ENCODE assay signal across 9 cellular contexts in the genomic region with DNA sequence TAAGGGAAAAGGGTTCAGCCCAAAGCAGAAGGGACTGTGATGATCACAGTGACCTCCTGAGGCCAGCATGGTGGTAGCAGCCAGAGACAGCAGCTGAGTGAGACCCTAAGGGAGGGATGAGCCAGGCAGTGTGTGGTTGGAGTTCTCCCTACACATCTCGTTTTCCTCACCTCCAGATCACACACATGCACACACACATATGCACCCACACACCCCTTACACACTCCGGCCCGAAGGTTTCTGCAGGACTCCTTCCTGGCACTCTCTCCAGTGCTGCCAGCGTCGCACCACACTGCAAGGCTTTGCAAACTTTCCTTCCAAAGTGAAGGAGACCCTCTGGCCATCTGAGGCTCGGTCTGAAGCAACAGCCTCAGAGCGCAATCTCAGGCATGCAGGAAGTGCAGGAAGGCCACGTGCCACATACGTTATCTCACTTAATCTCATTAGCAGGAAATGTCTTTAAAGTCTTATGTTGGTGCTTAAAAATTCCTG. TPM values are rescaled to one million over a fixed set of nuclear protein-coding genes. Genes with fewer than 3 reads are reported as not detected.
A peak's percentile ranks its signal among the peaks of the same experiment; 100 is the strongest.
DNase-seq lines count a peak whose midpoint lies in the region; ATAC-seq and TF ChIP-seq lines count a peak whose summit lies in the region.
"Had no signal": no experiment of that assay in that cellular context is flagged by ENCODE, and none has a peak within 500 bp of the region (broad histone marks: within the 10 kb centered on the region; RNA-seq: fewer than 3 reads in every experiment).

No MANE protein-coding gene starts in this region.

- dilution Hi-C loops in IMR-90 (cut with HindIII; ENCODE audit: low sequenced_read_pairs, unreplicated experiment) = no loop called here

- no peak overlapping the region for H3K56ac ChIP-seq in IMR-90 (ENCODE audit: extremely low read depth, insufficient read depth, low read length)

- no peak overlapping the region for H3K14ac ChIP-seq in IMR-90 (replicated peaks; ENCODE audit: low read depth, low read length)

- no peaks in the 10 kb centered on the region for H3K36me3 Mint-ChIP-seq in mesothelial cell of epicardium

- TF ChIP-seq CTCF in IMR-90 (conservative IDR thresholded peaks at IDR 0.05; ENCODE audit: low read depth, low read length) = peak; percentile 19; the same call in 1 of the 2 replicates
- peak; percentile 45 for TF ChIP-seq CTCF in brain microvascular endothelial cell (IDR thresholded peaks at IDR 0.05; ENCODE audit: low read depth, low read length, missing control alignments)
- TF ChIP-seq CTCF in mesothelial cell of epicardium (IDR thresholded peaks at IDR 0.05; ENCODE audit: unreplicated experiment) = no peak

- H4K20me1 ChIP-seq in IMR-90 (ENCODE audit: insufficient read depth, low read length) = no peaks in the 10 kb centered on the region

- H3K4me3 ChIP-seq in IMR-90 (ENCODE audit: insufficient read depth, low read depth, low read length) = no peak overlapping the region
- H3K4me3 ChIP-seq in brain microvascular endothelial cell (ENCODE audit: low read depth, low read length) = no peak overlapping the region

- peak; percentile 59 for ATAC-seq in IMR-90 (ENCODE audit: low read depth)

- in situ Hi-C loops in IMR-90 (cut with MboI; ENCODE audit: low sequenced_read_pairs) (no loop called here), brain microvascular endothelial cell (cut with HindIII; ENCODE audit: low pct_ligation_motif_present, low sequenced_read_pairs) (no loop called here)

- BruUV-seq in IMR-90 (replicated peaks; lab: Mats Ljungman, UMichigan) = no TSS peak

- H3K9me1 ChIP-seq in IMR-90 (ENCODE audit: insufficient read depth, low read length) = no peaks in the 10 kb centered on the region; the same call in 1 of the 2 replicates

- no peak overlapping the region for H2AK5ac ChIP-seq in IMR-90 (ENCODE audit: low read depth, low read length)

- no peak overlapping the region for H2AFZ ChIP-seq in IMR-90 (replicated peaks; ENCODE audit: low read length, poor library complexity)

- no CpG with 5 or more reads among the region's 9 CpGs for WGBS in IMR-90 (ENCODE audit: extremely low coverage in 2 of 2, insufficient read length in 1 of 2), 2 experiments

- no peaks in the 10 kb centered on the region for H3K79me1 ChIP-seq in IMR-90 (ENCODE audit: low read depth in 1 of 2, low read length in 2 of 2)

- DNase-seq in COR-L47 (lab: John Stamatoyannopoulos, UW) (peak; percentile 4), IMR-90 (peak; percentile 14), brain microvascular endothelial cell (no peak), mesothelial cell of epicardium (ENCODE audit: low spot score in 2 of 2, unreplicated experiment in 2 of 2) (no peak), DMS79 treated with DMSO at 0.1 percent for 48 hours (lab: John Stamatoyannopoulos, UW) (no peak), superior temporal gyrus (ENCODE audit: extremely low spot score) (no peak), retina (no peak), DMS114 treated with DMSO at 0.1 percent for 48 hours (lab: John Stamatoyannopoulos, UW; ENCODE audit: unreplicated experiment) (no peak)
- DNase-seq: activated T-cell treated with anti-CD3 and anti-CD28 coated beads for 4 hours had no signal

- TF ChIP-seq RAD21 in IMR-90 (IDR thresholded peaks at IDR 0.05; ENCODE audit: low read length) = no peak

- peaks cover 5% of the 10 kb centered on the region for H3K4me1 ChIP-seq in IMR-90 (ENCODE audit: control insufficient read depth, insufficient read depth, low read length)

- peaks cover 3% of the 10 kb centered on the region; the same call in 1 of the 2 replicates for H3K9me3 ChIP-seq in IMR-90 (ENCODE audit: control insufficient read depth, insufficient read depth, low read length)

- CTCF ChIA-PET in IMR-90 (lab: Yijun Ruan, JAX) = no interaction called here

- POLR2A ChIA-PET in IMR-90 (lab: Charles Lee; ENCODE audit: unreplicated experiment) = no interaction called here

- H3K9me3 Mint-ChIP-seq in mesothelial cell of epicardium = no peaks in the 10 kb centered on the region

- H2BK5ac ChIP-seq in IMR-90 (ENCODE audit: low read depth, low read length, poor library complexity, severe bottlenecking) = no peak overlapping the region

- peak overlapping the region; percentile 70 for H2AK9ac ChIP-seq in IMR-90 (replicated peaks; ENCODE audit: low read depth, low read length, poor library complexity)

- H2BK20ac ChIP-seq in IMR-90 (ENCODE audit: low read depth, low read length) = no peak overlapping the region

- no peak for TF ChIP-seq POLR2A in IMR-90 (IDR thresholded peaks at IDR 0.05; ENCODE audit: low read depth, low read length)

- no peak overlapping the region for H3K9ac ChIP-seq in IMR-90 (ENCODE audit: low read depth, low read length)

- H3K4me2 ChIP-seq in IMR-90 (ENCODE audit: low read depth, low read length) = peak overlapping the region; percentile 12; the same call in 1 of the 2 replicates

- no peak overlapping the region for H2BK120ac ChIP-seq in IMR-90 (ENCODE audit: low read depth, low read length)

- H3K27ac Mint-ChIP-seq in mesothelial cell of epicardium = no peak overlapping the region

- H4K8ac ChIP-seq in IMR-90 (ENCODE audit: low read depth in 2 of 2, low read length in 2 of 2) = peak overlapping the region in 1 of 2 experiments; percentile 6; a peak in 2 of 4 replicates

- H3K27me3 Mint-ChIP-seq in mesothelial cell of epicardium (ENCODE audit: low read depth) = no peaks in the 10 kb centered on the region

- peak overlapping the region; percentile 5; the same call in 1 of the 2 replicates for H4K5ac ChIP-seq in IMR-90 (ENCODE audit: low read depth, low read length)

- H3K23ac ChIP-seq in IMR-90 (ENCODE audit: low read depth, low read length) = no peak overlapping the region

- H3K18ac ChIP-seq in IMR-90 (ENCODE audit: low read depth, low read length) = peak overlapping the region; percentile 10; the same call in 1 of the 2 replicates

- peak overlapping the region; percentile 25 for H3K4me3 Mint-ChIP-seq in mesothelial cell of epicardium

- H3K36me3 ChIP-seq in IMR-90 (ENCODE audit: control insufficient read depth, insufficient read depth, low read length) = no peaks in the 10 kb centered on the region
- no peaks in the 10 kb centered on the region for H3K36me3 ChIP-seq in brain microvascular endothelial cell (replicated peaks)

- peaks cover 4% of the 10 kb centered on the region for H3K4me1 Mint-ChIP-seq in mesothelial cell of epicardium

- H3K27ac ChIP-seq in IMR-90 (ENCODE audit: insufficient read depth, low read length) = peak overlapping the region; percentile 28; the same call in 1 of the 2 replicates
- no peak overlapping the region for H3K27ac ChIP-seq in brain microvascular endothelial cell

- no peak overlapping the region for H3K4ac ChIP-seq in IMR-90 (ENCODE audit: low read depth, low read length)

- intact Hi-C loops in IMR-90 (cut with micrococcal nuclease) = no loop called here

- H3K27me3 ChIP-seq in IMR-90 (ENCODE audit: control insufficient read depth, insufficient read depth, low read length) = peaks cover 16% of the 10 kb centered on the region; the same call in 1 of the 2 replicates
- peaks cover 3% of the 10 kb centered on the region for H3K27me3 ChIP-seq in brain microvascular endothelial cell (replicated peaks)

- no peak overlapping the region; the same call in 2 of the 3 replicates for H2BK15ac ChIP-seq in IMR-90 (ENCODE audit: low read depth, low read length)

- no peak overlapping the region; the same call in 1 of the 2 replicates for H4K91ac ChIP-seq in IMR-90 (ENCODE audit: insufficient read depth, low read depth, low read length)

TF ChIP-seq in IMR-90, 13 proteins besides CTCF, POLR2A, EP300 and RAD21:
- TF ChIP-seq USF2 (IDR thresholded peaks at IDR 0.05; ENCODE audit: low read depth, low read length) = peak; percentile 53; the same call in 1 of the 2 replicates
- no peak for TF ChIP-seq NFE2L2 (IDR thresholded peaks at IDR 0.05; ENCODE audit: low read depth, low read length)
- TF ChIP-seq RFX5 (IDR thresholded peaks at IDR 0.05; ENCODE audit: low read depth, low read length) = no peak
- TF ChIP-seq BHLHE40 (IDR thresholded peaks at IDR 0.05; ENCODE audit: low read depth, low read length) = peak; percentile 24; the same call in 1 of the 2 replicates

RNA-seq across cellular contexts. Expression of gene TP53I11, which starts 26.9 kb away (rescaled TPM):
- total RNA-seq in IMR-90 (2012; rRNA removed) (3.9 TPM in 2 replicates), mesothelial cell of epicardium (71.0 to 81.0 TPM (median 73.1 TPM) in 3 replicates)
- 18.4 and 22.0 TPM in 2 replicates for polyA plus RNA-seq in IMR-90 (2012; rRNA removed)
- polyA plus RNA-seq in IMR-90 (2012; cell fraction: cytosol; rRNA removed) = 11.2 and 20.9 TPM in 2 replicates
- 20.9 and 25.0 TPM in 2 replicates for polyA plus RNA-seq in IMR-90 (2012; cell fraction: nucleus; rRNA removed; ENCODE audit: low replicate concordance)

Comparison
In these comparisons a context has a peak if more than half of its experiments do, and no peak if none do; other contexts are left out.
1. DNase-seq: peak in COR-L47 (single experiment) and IMR-90 (single experiment); none in brain microvascular endothelial cell (single experiment), mesothelial cell of epicardium (0 of 2), DMS79 treated with DMSO at 0.1 percent for 48 hours (single experiment), superior temporal gyrus (single experiment), retina (single experiment) and DMS114 treated with DMSO at 0.1 percent for 48 hours (single experiment).
2. RNA of gene TP53I11, which starts 26.9 kb away (total RNA-seq): 71.0 to 81.0 TPM in mesothelial cell of epicardium; 3.9 TPM in IMR-90; every median in the first group is over 10 times any median in the second.